ENCODE assay signal across 20 cellular contexts in genomic region chr7:41774966-41775365, GRCh38.
DNase-seq lines count a peak whose midpoint lies in the region; TF ChIP-seq lines count a peak whose summit lies in the region.
"Had no signal": no experiment of that assay in that cellular context is flagged by ENCODE, and none has a peak within 500 bp of the region (broad histone marks: within the 10 kb centered on the region; RNA-seq: fewer than 3 reads in every experiment).

No MANE protein-coding gene starts in this region.

- peak; percentile 31 for DNase-seq in EH (ENCODE audit: low read depth)
- DNase-seq in HFFc6: peak; percentile 3
- DNase-seq in SK-MEL-5 (ENCODE audit: low read depth, low spot score): peak; percentile 29
- DNase-seq in osteocyte (ENCODE audit: extremely low spot score, unreplicated experiment): no peak
- DNase-seq in GM13976 (ENCODE audit: low spot score): no peak
- no peak for DNase-seq in NCI-H146 treated with DMSO at 0.1 percent for 48 hours (lab: John Stamatoyannopoulos, UW; ENCODE audit: unreplicated experiment)
- DNase-seq in H4 (ENCODE audit: low spot score): no peak
- DNase-seq: DMS153; GF-D8; H9; NCI-H1092 treated with DMSO at 0.1 percent for 48 hours; NCI-H1436; NCI-H187 treated with DMSO at 0.1 percent for 48 hours; NCI-H2107; NCI-H524; NCI-H774; NK-92 treated with Interleukin-12 subunit alpha and Interleukin-12 subunit beta, amount 100 ng/mL, for 24 hours; PC-9; RPMI8226; SHP77 had no signal

- H3K9me3 Mint-ChIP-seq in HFFc6 (no peaks in the 10 kb centered on the region), osteocyte (ENCODE audit: unreplicated experiment) (peaks cover 1% of the 10 kb centered on the region)
- H3K9me3 Mint-ChIP-seq: H9 had no signal

- no peak for TF ChIP-seq CTCF in HFFc6 (IDR thresholded peaks at IDR 0.05)
- TF ChIP-seq CTCF in osteocyte (IDR thresholded peaks at IDR 0.05): no peak
- no peak for TF ChIP-seq CTCF in GM13976 (IDR thresholded peaks at IDR 0.05; ENCODE audit: borderline replicate concordance, control extremely low read depth, extremely low read depth, insufficient read depth, missing control alignments)

- peaks cover 11% of the 10 kb centered on the region for H3K4me1 Mint-ChIP-seq in HFFc6 (ENCODE audit: low read depth)
- peaks cover 35% of the 10 kb centered on the region for H3K4me1 Mint-ChIP-seq in osteocyte (ENCODE audit: unreplicated experiment)

- no peaks in the 10 kb centered on the region for H3K36me3 Mint-ChIP-seq in HFFc6 (ENCODE audit: low read depth)
- H3K36me3 Mint-ChIP-seq in osteocyte (ENCODE audit: unreplicated experiment): no peaks in the 10 kb centered on the region

- H3K27me3 Mint-ChIP-seq in HFFc6 (ENCODE audit: insufficient read depth) (no peaks in the 10 kb centered on the region; the same call in 1 of the 2 replicates), osteocyte (ENCODE audit: unreplicated experiment) (no peaks in the 10 kb centered on the region)

- H3K4me3 Mint-ChIP-seq in HFFc6: no peak overlapping the region
- no peak overlapping the region for H3K4me3 Mint-ChIP-seq in osteocyte (ENCODE audit: unreplicated experiment)
- H3K4me3 Mint-ChIP-seq: H9 had no signal

- in situ Hi-C loops in SK-MEL-5 (cut with HindIII; ENCODE audit: low pct_unique_long_range_greater_than_20kb, low sequenced_read_pairs) (no loop called here), GM13976 (cut with MboI; ENCODE audit: low sequenced_read_pairs, unreplicated experiment) (no loop called here)

- H3K27ac Mint-ChIP-seq in HFFc6 (no peak overlapping the region), osteocyte (ENCODE audit: unreplicated experiment) (peak overlapping the region; percentile 85)
- H3K27ac Mint-ChIP-seq: H9 had no signal

Comparison
In these comparisons a context has a peak if more than half of its experiments do, and no peak if none do; other contexts are left out.
1. DNase-seq: peak in EH (single experiment), HFFc6 (single experiment) and SK-MEL-5 (single experiment); none in osteocyte (single experiment), GM13976 (single experiment), NCI-H146 treated with DMSO at 0.1 percent for 48 hours (single experiment) and H4 (single experiment).